2 cellular contexts compared by ENCODE assay signal in the genomic region with DNA sequence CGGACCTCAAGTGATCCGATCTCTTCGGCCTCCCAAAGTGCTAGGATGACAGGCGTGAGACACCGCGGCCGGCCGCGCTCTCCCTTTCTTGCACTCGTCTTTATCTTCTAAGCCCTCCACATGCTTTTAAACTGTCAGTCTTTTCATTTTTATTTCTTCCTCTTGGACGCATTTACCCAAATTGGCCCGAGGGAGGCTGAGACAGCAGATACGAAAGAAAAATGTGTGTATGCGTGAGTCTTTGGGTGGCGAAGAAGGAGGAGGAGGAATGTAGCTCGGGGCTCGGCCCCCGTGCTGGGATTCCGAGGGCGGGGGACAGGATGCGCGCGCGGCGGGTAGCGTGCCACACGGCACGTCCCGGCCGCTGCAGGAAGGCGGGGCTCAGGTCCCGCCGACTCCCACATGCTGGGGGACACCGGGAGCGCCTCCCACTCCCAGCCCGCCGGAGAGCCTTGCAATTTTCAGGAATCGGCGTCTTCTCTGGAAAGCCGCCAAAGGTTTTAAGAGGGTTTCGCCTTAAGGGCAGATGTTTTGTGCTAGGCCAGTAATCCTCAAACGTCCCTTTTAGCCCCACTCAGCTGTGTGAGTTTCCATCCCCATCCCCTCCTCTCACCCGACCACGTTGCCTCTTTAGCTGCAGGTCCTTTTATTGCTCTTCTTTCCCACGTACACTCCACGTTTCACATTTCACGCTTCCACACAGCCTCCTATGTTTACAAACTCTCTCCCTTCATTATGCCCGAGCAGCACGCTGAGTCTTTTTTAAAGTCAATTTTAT.
TF ChIP-seq lines count a peak whose summit lies in the region.

No MANE protein-coding gene starts in this region.

TF ChIP-seq in liver, 16 proteins besides CTCF, POLR2A, EP300 and RAD21:
- TF ChIP-seq, protein P1, sequence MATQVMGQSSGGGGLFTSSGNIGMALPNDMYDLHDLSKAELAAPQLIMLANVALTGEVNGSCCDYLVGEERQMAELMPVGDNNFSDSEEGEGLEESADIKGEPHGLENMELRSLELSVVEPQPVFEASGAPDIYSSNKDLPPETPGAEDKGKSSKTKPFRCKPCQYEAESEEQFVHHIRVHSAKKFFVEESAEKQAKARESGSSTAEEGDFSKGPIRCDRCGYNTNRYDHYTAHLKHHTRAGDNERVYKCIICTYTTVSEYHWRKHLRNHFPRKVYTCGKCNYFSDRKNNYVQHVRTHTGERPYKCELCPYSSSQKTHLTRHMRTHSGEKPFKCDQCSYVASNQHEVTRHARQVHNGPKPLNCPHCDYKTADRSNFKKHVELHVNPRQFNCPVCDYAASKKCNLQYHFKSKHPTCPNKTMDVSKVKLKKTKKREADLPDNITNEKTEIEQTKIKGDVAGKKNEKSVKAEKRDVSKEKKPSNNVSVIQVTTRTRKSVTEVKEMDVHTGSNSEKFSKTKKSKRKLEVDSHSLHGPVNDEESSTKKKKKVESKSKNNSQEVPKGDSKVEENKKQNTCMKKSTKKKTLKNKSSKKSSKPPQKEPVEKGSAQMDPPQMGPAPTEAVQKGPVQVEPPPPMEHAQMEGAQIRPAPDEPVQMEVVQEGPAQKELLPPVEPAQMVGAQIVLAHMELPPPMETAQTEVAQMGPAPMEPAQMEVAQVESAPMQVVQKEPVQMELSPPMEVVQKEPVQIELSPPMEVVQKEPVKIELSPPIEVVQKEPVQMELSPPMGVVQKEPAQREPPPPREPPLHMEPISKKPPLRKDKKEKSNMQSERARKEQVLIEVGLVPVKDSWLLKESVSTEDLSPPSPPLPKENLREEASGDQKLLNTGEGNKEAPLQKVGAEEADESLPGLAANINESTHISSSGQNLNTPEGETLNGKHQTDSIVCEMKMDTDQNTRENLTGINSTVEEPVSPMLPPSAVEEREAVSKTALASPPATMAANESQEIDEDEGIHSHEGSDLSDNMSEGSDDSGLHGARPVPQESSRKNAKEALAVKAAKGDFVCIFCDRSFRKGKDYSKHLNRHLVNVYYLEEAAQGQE (IDR thresholded peaks at IDR 0.05): no peak
- peak; percentile 20 for TF ChIP-seq YY1 (IDR thresholded peaks at IDR 0.05)
- peak; percentile 21 for TF ChIP-seq SP1 (IDR thresholded peaks at IDR 0.05)

TF ChIP-seq in HepG2, 621 proteins besides CTCF, POLR2A, EP300 and RAD21 (continued from another document):
- TF ChIP-seq, protein P2, sequence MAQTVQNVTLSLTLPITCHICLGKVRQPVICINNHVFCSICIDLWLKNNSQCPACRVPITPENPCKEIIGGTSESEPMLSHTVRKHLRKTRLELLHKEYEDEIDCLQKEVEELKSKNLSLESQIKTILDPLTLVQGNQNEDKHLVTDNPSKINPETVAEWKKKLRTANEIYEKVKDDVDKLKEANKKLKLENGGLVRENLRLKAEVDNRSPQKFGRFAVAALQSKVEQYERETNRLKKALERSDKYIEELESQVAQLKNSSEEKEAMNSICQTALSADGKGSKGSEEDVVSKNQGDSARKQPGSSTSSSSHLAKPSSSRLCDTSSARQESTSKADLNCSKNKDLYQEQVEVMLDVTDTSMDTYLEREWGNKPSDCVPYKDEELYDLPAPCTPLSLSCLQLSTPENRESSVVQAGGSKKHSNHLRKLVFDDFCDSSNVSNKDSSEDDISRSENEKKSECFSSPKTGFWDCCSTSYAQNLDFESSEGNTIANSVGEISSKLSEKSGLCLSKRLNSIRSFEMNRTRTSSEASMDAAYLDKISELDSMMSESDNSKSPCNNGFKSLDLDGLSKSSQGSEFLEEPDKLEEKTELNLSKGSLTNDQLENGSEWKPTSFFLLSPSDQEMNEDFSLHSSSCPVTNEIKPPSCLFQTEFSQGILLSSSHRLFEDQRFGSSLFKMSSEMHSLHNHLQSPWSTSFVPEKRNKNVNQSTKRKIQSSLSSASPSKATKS (CRISPR knock-in tag; IDR thresholded peaks at IDR 0.05): no peak
- TF ChIP-seq GATAD1 (CRISPR knock-in tag; IDR thresholded peaks at IDR 0.05) (no peak), ZNF496 (CRISPR knock-in tag; IDR thresholded peaks at IDR 0.05; ENCODE audit: insufficient replicate concordance) (no peak), MTF2 (CRISPR knock-in tag; IDR thresholded peaks at IDR 0.05; ENCODE audit: borderline replicate concordance) (no peak), NONO (IDR thresholded peaks at IDR 0.05) (no peak), NONO (CRISPR knock-in tag; conservative IDR thresholded peaks at IDR 0.05) (no peak), ZNF205 (CRISPR knock-in tag; IDR thresholded peaks at IDR 0.05) (no peak), ZNF101 (CRISPR knock-in tag; IDR thresholded peaks at IDR 0.05; ENCODE audit: borderline replicate concordance, low read depth) (no peak), ZNF225 (CRISPR knock-in tag; IDR thresholded peaks at IDR 0.05) (no peak), ZNF776 (CRISPR knock-in tag; IDR thresholded peaks at IDR 0.05) (no peak), HOXA3 (CRISPR knock-in tag; IDR thresholded peaks at IDR 0.05) (no peak), ZNF678 (CRISPR knock-in tag; IDR thresholded peaks at IDR 0.05) (no peak), KLF13 (CRISPR knock-in tag; IDR thresholded peaks at IDR 0.05) (no peak), ZEB1 (IDR thresholded peaks at IDR 0.05; ENCODE audit: insufficient replicate concordance, low read depth) (no peak), GABPA (IDR thresholded peaks at IDR 0.05; ENCODE audit: low read depth, low read length) (no peak), GABPA (CRISPR knock-in tag; IDR thresholded peaks at IDR 0.05; ENCODE audit: low read depth) (no peak), PAX8 (CRISPR knock-in tag; IDR thresholded peaks at IDR 0.05; ENCODE audit: borderline replicate concordance) (no peak), ZNF782 (CRISPR knock-in tag; IDR thresholded peaks at IDR 0.05; ENCODE audit: borderline replicate concordance) (no peak)
